Comparison of ENCODE assay signal across 15 cellular contexts in the genomic region with DNA sequence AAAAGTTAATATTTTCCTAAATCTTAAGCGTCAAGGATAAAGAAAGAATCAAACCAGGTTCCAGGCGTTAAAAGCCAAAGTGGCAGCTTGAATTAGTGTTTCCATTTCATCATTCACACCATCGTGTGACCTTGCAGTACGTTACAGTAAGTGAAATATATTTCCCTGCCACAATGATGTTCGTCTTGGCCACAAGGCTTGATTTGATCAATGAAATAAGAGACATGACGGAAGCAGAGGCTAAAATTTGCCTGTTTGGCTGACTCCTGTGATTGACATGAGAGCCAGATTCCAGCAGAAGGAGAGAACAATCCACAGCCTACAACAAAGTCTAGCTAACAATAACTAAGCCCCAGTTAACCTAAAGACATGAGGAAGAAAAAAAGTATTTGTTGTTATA.
DNase-seq lines count a peak whose midpoint lies in the region; ATAC-seq, FAIRE-seq and TF ChIP-seq lines count a peak whose summit lies in the region.
"Had no signal": no experiment of that assay in that cellular context is flagged by ENCODE, and none has a peak within 500 bp of the region (broad histone marks: within the 10 kb centered on the region; RNA-seq: fewer than 3 reads in every experiment).

No MANE protein-coding gene starts in this region.

- no peaks in the 10 kb centered on the region for H3K9me3 Mint-ChIP-seq in activated CD8-positive, alpha-beta memory T cell treated with anti-CD3 and anti-CD28 coated beads, Interleukin-2, amount 10 ng/mL, durations not matched to agents 7 days and 5 days (ENCODE audit: low read depth)
- H3K9me3 Mint-ChIP-seq in activated naive CD8-positive, alpha-beta T cell (ENCODE audit: low read depth), result no peaks in the 10 kb centered on the region
- H3K9me3 Mint-ChIP-seq in natural killer cell, result no peaks in the 10 kb centered on the region
- H3K9me3 Mint-ChIP-seq: CD4-positive, alpha-beta T cell had no signal

- TF ChIP-seq CTCF in natural killer cell (IDR thresholded peaks at IDR 0.05), result no peak

- H3K27ac Mint-ChIP-seq in activated CD8-positive, alpha-beta memory T cell treated with anti-CD3 and anti-CD28 coated beads, Interleukin-2, amount 10 ng/mL, durations not matched to agents 7 days and 5 days, result peak overlapping the region; percentile 72
- peak overlapping the region; percentile 56 for H3K27ac Mint-ChIP-seq in activated naive CD8-positive, alpha-beta T cell
- peak overlapping the region; percentile 84 to 86 for H3K27ac Mint-ChIP-seq in natural killer cell
- H3K27ac Mint-ChIP-seq: B cell; CD4-positive, alpha-beta T cell had no signal

- no peak overlapping the region for H3K4me3 Mint-ChIP-seq in activated CD8-positive, alpha-beta memory T cell treated with anti-CD3 and anti-CD28 coated beads, Interleukin-2, amount 10 ng/mL, durations not matched to agents 7 days and 5 days
- H3K4me3 Mint-ChIP-seq in activated naive CD8-positive, alpha-beta T cell, result no peak overlapping the region
- peak overlapping the region; percentile 43 for H3K4me3 Mint-ChIP-seq in natural killer cell
- H3K4me3 Mint-ChIP-seq: B cell; CD4-positive, alpha-beta T cell had no signal

- H3K36me3 Mint-ChIP-seq in activated CD8-positive, alpha-beta memory T cell treated with anti-CD3 and anti-CD28 coated beads, Interleukin-2, amount 10 ng/mL, durations not matched to agents 7 days and 5 days, result peaks cover 26% of the 10 kb centered on the region
- peaks cover 6% of the 10 kb centered on the region for H3K36me3 Mint-ChIP-seq in activated naive CD8-positive, alpha-beta T cell
- no peaks in the 10 kb centered on the region for H3K36me3 Mint-ChIP-seq in natural killer cell

- no peaks in the 10 kb centered on the region for H3K27me3 Mint-ChIP-seq in activated CD8-positive, alpha-beta memory T cell treated with anti-CD3 and anti-CD28 coated beads, Interleukin-2, amount 10 ng/mL, durations not matched to agents 7 days and 5 days
- no peaks in the 10 kb centered on the region for H3K27me3 Mint-ChIP-seq in activated naive CD8-positive, alpha-beta T cell
- no peaks in the 10 kb centered on the region for H3K27me3 Mint-ChIP-seq in natural killer cell (ENCODE audit: low read depth in 2 of 2)
- H3K27me3 Mint-ChIP-seq: B cell; CD4-positive, alpha-beta T cell had no signal

- CTCF ChIA-PET in activated CD8-positive, alpha-beta memory T cell treated with anti-CD3 and anti-CD28 coated beads, Interleukin-2, amount 10 ng/mL, durations not matched to agents 7 days and 5 days (lab: Charles Lee), result interaction anchor here (0.8 to 1.3 kb wide), 2 partner anchors 14 to 116 kb away, joined by 3 read pairs; no protein-coding TSS in a partner anchor

- intact Hi-C loops in natural killer cell (cut with micrococcal nuclease), result loop anchor here (10.0 kb wide), 1 partner anchor 59 kb away; the partner anchor contains the start of gene ASXL2

- FAIRE-seq in GM19239 (lab: Jason Lieb, UNC), result peak; percentile 21

- H3K4me1 Mint-ChIP-seq in activated CD8-positive, alpha-beta memory T cell treated with anti-CD3 and anti-CD28 coated beads, Interleukin-2, amount 10 ng/mL, durations not matched to agents 7 days and 5 days, result peaks cover 61% of the 10 kb centered on the region
- peaks cover 61% of the 10 kb centered on the region for H3K4me1 Mint-ChIP-seq in activated naive CD8-positive, alpha-beta T cell (ENCODE audit: low read depth)
- H3K4me1 Mint-ChIP-seq in natural killer cell, result peaks cover 40 to 41% of the 10 kb centered on the region in 2 donors

- no peak for DNase-seq in activated CD8-positive, alpha-beta memory T cell treated with anti-CD3 and anti-CD28 coated beads, Interleukin-2, amount 10 ng/mL, durations not matched to agents 7 days and 5 days
- DNase-seq in activated CD8-positive, alpha-beta memory T cell treated with anti-CD3 and anti-CD28 coated beads for 24 hours, result no peak
- DNase-seq in GM19239 (ENCODE audit: insufficient read length, low spot score) (no peak), natural killer cell (no peak), AG08396 (ENCODE audit: low spot score) (no peak)
- DNase-seq: CD4-positive, alpha-beta T cell; NCI-H1436; NCI-H2029 treated with DMSO at 0.1 percent for 48 hours; NCI-H510A treated with DMSO at 0.1 percent for 48 hours; Peyer's patch; Right ventricle myocardium superior had no signal

- no peak for ATAC-seq in activated CD8-positive, alpha-beta memory T cell treated with anti-CD3 and anti-CD28 coated beads, Interleukin-2, amount 10 ng/mL, durations not matched to agents 7 days and 5 days
- peak; percentile 80 to 88 (median 85) for ATAC-seq in natural killer cell
- ATAC-seq in GM18858 (IDR thresholded peaks at IDR 0.05; ENCODE audit: unreplicated experiment), result no peak
- no peak for ATAC-seq in GM21737 (IDR thresholded peaks at IDR 0.05; ENCODE audit: unreplicated experiment)

Comparison
In these comparisons a context has a peak if more than half of its experiments do, and no peak if none do; other contexts are left out.
1. ATAC-seq: peak in natural killer cell (3 of 3); none in activated CD8-positive, alpha-beta memory T cell treated with anti-CD3 and anti-CD28 coated beads, Interleukin-2, amount 10 ng/mL, durations not matched to agents 7 days and 5 days (single experiment), GM18858 (single experiment) and GM21737 (single experiment).
2. Peak in every context shown above with its lines, with median percentiles within 50 percentile points of each other: H3K27ac Mint-ChIP-seq.